In genomic region chr3:16653712-16654111, GRCh38 we compare ENCODE assay signal across 25 cellular contexts. TPM values are rescaled to one million over a fixed set of nuclear protein-coding genes. Genes with fewer than 3 reads are reported as not detected.
A peak's percentile ranks its signal among the peaks of the same experiment; 100 is the strongest.
DNase-seq lines count a peak whose midpoint lies in the region; FAIRE-seq and TF ChIP-seq lines count a peak whose summit lies in the region.
"Had no signal": no experiment of that assay in that cellular context is flagged by ENCODE, and none has a peak within 500 bp of the region (broad histone marks: within the 10 kb centered on the region; RNA-seq: fewer than 3 reads in every experiment).

No MANE protein-coding gene starts in this region.

- no peak overlapping the region for H2AK5ac ChIP-seq in H1 (ENCODE audit: low read depth, low read length)

- TF ChIP-seq RAD21 in SK-N-SH (IDR thresholded peaks at IDR 0.05; ENCODE audit: low read length) (no peak), H1 (IDR thresholded peaks at IDR 0.05 in 1 of 2, conservative IDR thresholded peaks at IDR 0.05 in 1 of 2; ENCODE audit: low read depth in 2 of 2, low read length in 2 of 2) (no peak)

- H3K23me2 ChIP-seq in H1 (ENCODE audit: low read depth, low read length): no peaks in the 10 kb centered on the region; the same call in 1 of the 2 replicates

- no peak overlapping the region for H3K27ac ChIP-seq in SK-N-SH (ENCODE audit: low read depth in 2 of 2, low read length in 1 of 2)
- H3K27ac ChIP-seq in H1 (ENCODE audit: low read depth, low read length): no peak overlapping the region
- no peak overlapping the region for H3K27ac ChIP-seq in neural progenitor cell
- H3K27ac ChIP-seq: 22Rv1 had no signal

- H2BK120ac ChIP-seq in H1 (replicated peaks; ENCODE audit: low read depth, low read length): peak overlapping the region; percentile 10

- TF ChIP-seq EP300 in SK-N-SH (IDR thresholded peaks at IDR 0.05; ENCODE audit: borderline replicate concordance in 1 of 2, low read depth in 1 of 2, low read length in 1 of 2) (peak in 1 of 2 experiments; percentile 74; a peak in 1 of 4 replicates), H1 (IDR thresholded peaks at IDR 0.05; ENCODE audit: borderline replicate concordance in 1 of 2, low read depth in 2 of 2, low read length in 2 of 2) (no peak)

- no peaks in the 10 kb centered on the region for H3K36me3 Mint-ChIP-seq in neural progenitor cell
- H3K36me3 Mint-ChIP-seq: CD4-positive, alpha-beta memory T cell had no signal

- H4K20me1 ChIP-seq in SK-N-SH (ENCODE audit: insufficient read depth) (no peaks in the 10 kb centered on the region), H1 (replicated peaks in 1 of 2; ENCODE audit: control insufficient read depth in 1 of 2, insufficient read depth in 2 of 2, low read length in 2 of 2) (no peaks in the 10 kb centered on the region), neural progenitor cell (ENCODE audit: low read depth) (no peaks in the 10 kb centered on the region)

- H3K4me2 ChIP-seq in SK-N-SH: no peak overlapping the region
- no peak overlapping the region for H3K4me2 ChIP-seq in H1 (ENCODE audit: insufficient read depth in 1 of 2, low read depth in 2 of 2, low read length in 2 of 2)
- no peak overlapping the region for H3K4me2 ChIP-seq in neural progenitor cell

- no peak overlapping the region for H4K5ac ChIP-seq in H1 (ENCODE audit: insufficient read length, low read depth, low read length)

- POLR2A ChIA-PET in SK-N-SH (lab: Yijun Ruan, JAX): no interaction called here
- POLR2A ChIA-PET in H1 (lab: Charles Lee; ENCODE audit: partially characterized antibody): interaction anchor here (1.6 to 1.9 kb wide), 3 partner anchors 10 to 17 kb away, joined by 5 to 7 read pairs (median 6); no protein-coding TSS in a partner anchor

- FAIRE-seq in H1 (lab: Jason Lieb, UNC): no peak
- FAIRE-seq: A204.1, GM12891, GM18507 had no signal

- H3K4me3 ChIP-seq in SK-N-SH (ENCODE audit: low read depth in 2 of 2, low read length in 1 of 2) (no peak overlapping the region), H1 (ENCODE audit: extremely low read depth in 1 of 4, insufficient read depth in 2 of 4, low read depth in 3 of 4, low read length in 4 of 4) (no peak overlapping the region), neural progenitor cell (no peak overlapping the region)

- H3K36me3 ChIP-seq in SK-N-SH (replicated peaks in 1 of 2; ENCODE audit: control insufficient read depth in 1 of 2, insufficient read depth in 2 of 2, low read length in 1 of 2): no peaks in the 10 kb centered on the region
- peaks cover 0 to 15% (median 0%) of the 10 kb centered on the region in 4 experiments; a peak in 1 of 8 replicates for H3K36me3 ChIP-seq in H1 (ENCODE audit: control insufficient read depth in 2 of 4, insufficient read depth in 4 of 4, low read length in 3 of 4)
- no peaks in the 10 kb centered on the region for H3K36me3 ChIP-seq in neural progenitor cell

- peaks cover 9% of the 10 kb centered on the region for H3K27me3 ChIP-seq in SK-N-SH (ENCODE audit: insufficient read depth)
- no peaks in the 10 kb centered on the region for H3K27me3 ChIP-seq in H1 (replicated peaks in 1 of 4; ENCODE audit: control insufficient read depth in 3 of 4, extremely low read depth in 1 of 4, insufficient read depth in 3 of 4, low read length in 3 of 4)
- H3K27me3 ChIP-seq in neural progenitor cell: no peaks in the 10 kb centered on the region

- peak; percentile 19 for DNase-seq in NCI-H82 (lab: John Stamatoyannopoulos, UW)
- peak; percentile 48 for DNase-seq in SK-N-SH
- no peak for DNase-seq in H1 (ENCODE audit: low read depth in 1 of 2, low spot score in 2 of 2)
- DNase-seq in neural progenitor cell (ENCODE audit: low spot score): no peak
- DNase-seq in NCI-H1694 (lab: John Stamatoyannopoulos, UW): no peak
- DNase-seq in GM19238 (ENCODE audit: insufficient read length, low spot score): no peak
- no peak for DNase-seq in ACHN
- DNase-seq: AML-193; C1 segment of cervical spinal cord; Calu3; CD4-positive, alpha-beta memory T cell; COR-L47; DMS53; DMS79 treated with DMSO at 0.1 percent for 48 hours; GF-D8; GOT3; H7; HCEC 1CT had no signal

- H3K9me3 Mint-ChIP-seq in neural progenitor cell: no peaks in the 10 kb centered on the region
- H3K9me3 Mint-ChIP-seq: CD4-positive, alpha-beta memory T cell had no signal

- no peaks in the 10 kb centered on the region for H3K79me2 ChIP-seq in SK-N-SH (ENCODE audit: insufficient read depth)
- peaks cover 0 to 3% of the 10 kb centered on the region in 2 experiments; a peak in 2 of 4 replicates for H3K79me2 ChIP-seq in H1 (ENCODE audit: control insufficient read depth in 1 of 2, insufficient read depth in 2 of 2, low read length in 2 of 2)
- H3K79me2 ChIP-seq in neural progenitor cell (ENCODE audit: low read depth): peaks cover 63% of the 10 kb centered on the region

- H3K4ac ChIP-seq in H1 (replicated peaks; ENCODE audit: insufficient read length, low read depth, low read length): no peak overlapping the region

- H2BK20ac ChIP-seq in H1 (ENCODE audit: low read length): peak overlapping the region; percentile 49; the same call in 1 of the 2 replicates

- no peak overlapping the region for H3K14ac ChIP-seq in H1 (ENCODE audit: insufficient read length)

- H3K9ac ChIP-seq in SK-N-SH (no peak overlapping the region), H1 (replicated peaks in 1 of 4; ENCODE audit: extremely low read depth in 1 of 4, low read depth in 3 of 4, low read length in 3 of 4) (no peak overlapping the region), neural progenitor cell (no peak overlapping the region)

- no peak overlapping the region for H2BK12ac ChIP-seq in H1 (ENCODE audit: low read depth, low read length)

- H3K4me1 Mint-ChIP-seq in neural progenitor cell: peaks cover 13% of the 10 kb centered on the region
- H3K4me1 Mint-ChIP-seq: CD4-positive, alpha-beta memory T cell had no signal

- CTCF ChIA-PET in SK-N-SH (lab: Yijun Ruan, JAX): interaction anchor here (0.9 to 2.5 kb wide), 4 partner anchors 9 to 52 kb away, joined by 3 to 6 read pairs (median 4); no protein-coding TSS in a partner anchor
- CTCF ChIA-PET in H1 (lab: Charles Lee; ENCODE audit: partially characterized antibody): interaction anchor here (1.6 to 2.1 kb wide), 3 partner anchors 9 to 175 kb away, joined by 5 to 10 read pairs (median 5); no protein-coding TSS in a partner anchor

- no peak overlapping the region for H2BK15ac ChIP-seq in H1 (ENCODE audit: low read length)

- no peak overlapping the region for H3K23ac ChIP-seq in H1 (ENCODE audit: insufficient read length)

- H4K91ac ChIP-seq in H1 (replicated peaks; ENCODE audit: insufficient read length, low read length): no peak overlapping the region

- no peak for TF ChIP-seq POLR2A in H1 (IDR thresholded peaks at IDR 0.05; ENCODE audit: control extremely low read depth in 1 of 2, low read depth in 2 of 2, low read length in 2 of 2)

- H3K4me3 Mint-ChIP-seq in neural progenitor cell: no peak overlapping the region
- H3K4me3 Mint-ChIP-seq: CD4-positive, alpha-beta memory T cell had no signal

- H2AFZ ChIP-seq in SK-N-SH (ENCODE audit: low read depth) (no peak overlapping the region), H1 (ENCODE audit: low read length) (no peak overlapping the region), neural progenitor cell (replicated peaks) (peak overlapping the region; percentile 66)

- no peaks in the 10 kb centered on the region for H3K27me3 Mint-ChIP-seq in neural progenitor cell (ENCODE audit: insufficient read depth, low read depth)

- H4K8ac ChIP-seq in H1 (ENCODE audit: extremely low read depth, insufficient read depth, low read length): no peak overlapping the region

- in situ Hi-C loops in ACHN (cut with HindIII; ENCODE audit: low pct_ligation_motif_present, low pct_unique_long_range_greater_than_20kb, low sequenced_read_pairs): no loop called here

- H3K9me3 ChIP-seq in SK-N-SH: no peaks in the 10 kb centered on the region
- H3K9me3 ChIP-seq in H1 (ENCODE audit: insufficient read depth in 2 of 2, low read depth in 1 of 2, low read length in 1 of 2): no peaks in the 10 kb centered on the region
- H3K9me3 ChIP-seq in neural progenitor cell (ENCODE audit: low read depth): no peaks in the 10 kb centered on the region

- H3F3A ChIP-seq in SK-N-SH (replicated peaks; ENCODE audit: insufficient read depth) (no peaks in the 10 kb centered on the region), neural progenitor cell (ENCODE audit: low read depth) (peaks cover 23% of the 10 kb centered on the region)

- WGBS in SK-N-SH (ENCODE audit: low lambda C conversion rate): 3% methylated on average over 4 of the region's 4 CpGs
- 92% methylated on average over 4 of the region's 4 CpGs; no CpG with 5 or more reads in 1 of the 2 experiments for WGBS in H1 (ENCODE audit: extremely low coverage in 1 of 2, insufficient coverage in 1 of 2, insufficient read length in 1 of 2, insufficient replicate concordance in 2 of 2, low coverage in 1 of 2, low lambda C conversion rate in 2 of 2, missing lambda C conversion rate in 1 of 2), 2 experiments

- no peaks in the 10 kb centered on the region for H3K79me1 ChIP-seq in H1 (ENCODE audit: low read depth, low read length)

- no peaks in the 10 kb centered on the region for H3K9me2 ChIP-seq in SK-N-SH

- H3K27ac Mint-ChIP-seq in neural progenitor cell: no peak overlapping the region
- H3K27ac Mint-ChIP-seq: CD4-positive, alpha-beta memory T cell had no signal

- TF ChIP-seq CTCF in SK-N-SH (IDR thresholded peaks at IDR 0.05): no peak
- TF ChIP-seq CTCF in H1 (IDR thresholded peaks at IDR 0.05; ENCODE audit: control extremely low read depth in 1 of 3, insufficient read depth in 1 of 3, low read depth in 1 of 3, low read length in 3 of 3): no peak
- TF ChIP-seq CTCF in neural progenitor cell (IDR thresholded peaks at IDR 0.05): no peak

- no peak overlapping the region; the same call in 1 of the 2 replicates for H3K18ac ChIP-seq in H1 (ENCODE audit: extremely low read depth, low read length)

- no peak overlapping the region for H2BK5ac ChIP-seq in H1 (ENCODE audit: low read depth, low read length)

- H3K4me1 ChIP-seq in SK-N-SH (ENCODE audit: control insufficient read depth in 1 of 2, insufficient read depth in 2 of 2, low read depth in 1 of 2, low read length in 1 of 2): peaks cover 0 to 8% of the 10 kb centered on the region in 2 experiments; a peak in 2 of 4 replicates
- peaks cover 3 to 14% (median 5%) of the 10 kb centered on the region in 4 experiments; a peak in 6 of 7 replicates for H3K4me1 ChIP-seq in H1 (replicated peaks in 1 of 4; ENCODE audit: control insufficient read depth in 3 of 4, insufficient read depth in 4 of 4, low read length in 3 of 4)
- H3K4me1 ChIP-seq in neural progenitor cell: peaks cover 42% of the 10 kb centered on the region

- no peak overlapping the region for H3K56ac ChIP-seq in H1 (replicated peaks; ENCODE audit: insufficient read length, low read depth, low read length)

RNA-seq across cellular contexts. Expression of gene DAZL, which starts 48.5 kb away (rescaled TPM):
- polyA plus RNA-seq in SK-N-SH (2012; rRNA removed) (not detected in 2 replicates), H1 (2011; rRNA removed) (1.7 and 5.9 TPM in 2 replicates)
- polyA plus RNA-seq in SK-N-SH (2012; cell fraction: cytosol; rRNA removed): not detected in 2 replicates
- polyA plus RNA-seq in SK-N-SH (2012; cell fraction: nucleus; rRNA removed): not detected in 2 replicates
- 2.3 and 3.4 TPM in 2 replicates for total RNA-seq in H1 (2021; fragmentation: NEBNext Ultra II Directional; extraction: Animal tissue kit (Norgen Biotek cat#: 25700))
- 3.1 TPM for polyA plus RNA-seq in H1 (2011; cell fraction: cytosol; rRNA removed)
- 3.0 TPM for polyA plus RNA-seq in H1 (2011; cell fraction: nucleus; rRNA removed)
- polyA plus RNA-seq in H1 (2012, experiment 1 of 2): 3.9 to 8.2 TPM (median 5.4 TPM) in 4 replicates
- polyA plus RNA-seq in H1 (2012, experiment 2 of 2): 0.31 TPM
- 1.2 TPM for polyA plus RNA-seq in H1 (2013, experiment 1 of 2)
- polyA plus RNA-seq in H1 (2013, experiment 2 of 2): 1.6 TPM
- polyA minus RNA-seq in H1 (2011; rRNA and poly(A)+ RNA removed): 5.1 and 9.7 TPM in 2 replicates
- polyA minus RNA-seq in H1 (2011; cell fraction: cytosol; rRNA and poly(A)+ RNA removed): 3.3 TPM
- polyA minus RNA-seq in H1 (2011; cell fraction: nucleus; rRNA and poly(A)+ RNA removed): 6.1 TPM
- total RNA-seq in neural progenitor cell (ENCODE audit: low replicate concordance): 3.2 and 4.7 TPM in 2 replicates
- total RNA-seq: Calu3; CD4-positive, alpha-beta memory T cell; Daoy; G401 had no signal
- polyA plus RNA-seq: BJ; CD4-positive, alpha-beta memory T cell had no signal

Comparison
In these comparisons a context has a peak if more than half of its experiments do, and no peak if none do; other contexts are left out.
1. DNase-seq: peak in NCI-H82 (single experiment) and SK-N-SH (single experiment); none in H1 (0 of 2), neural progenitor cell (single experiment), NCI-H1694 (single experiment), GM19238 (single experiment) and ACHN (single experiment).